Comparison of ENCODE assay signal across 17 cellular contexts in the genomic region with DNA sequence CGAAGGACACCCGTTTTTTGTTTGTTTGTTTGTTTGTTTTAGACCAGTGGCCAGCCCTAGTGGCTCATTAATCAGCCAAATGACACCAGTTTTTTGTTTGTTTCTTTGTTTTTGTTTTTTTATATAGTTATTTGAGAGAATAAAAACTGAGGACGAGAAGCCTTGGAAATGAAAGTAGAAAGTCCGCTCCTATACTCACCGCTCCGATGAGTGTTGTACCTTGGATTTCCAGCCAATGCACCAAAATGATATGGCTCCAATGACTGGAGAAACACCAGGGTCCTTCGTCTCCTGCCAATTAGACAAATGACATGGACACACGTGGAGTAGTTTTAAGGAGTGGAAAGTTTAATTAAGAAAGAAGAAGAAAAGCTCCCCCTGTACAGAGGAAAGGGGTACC.
DNase-seq lines count a peak whose midpoint lies in the region; ATAC-seq and TF ChIP-seq lines count a peak whose summit lies in the region.
"Had no signal": no experiment of that assay in that cellular context is flagged by ENCODE, and none has a peak within 500 bp of the region (broad histone marks: within the 10 kb centered on the region; RNA-seq: fewer than 3 reads in every experiment).

No MANE protein-coding gene starts in this region.

- no peak overlapping the region for H3K9ac ChIP-seq in mucosa of rectum (ENCODE audit: low read depth in 1 of 2, low read length in 2 of 2)

- 66% methylated on average over 8 of the region's 8 CpGs for WGBS in right cardiac atrium

- intact Hi-C loops in right cardiac atrium (cut with DNase I) (loop anchor here (5.0 to 10.0 kb wide), 3 partner anchors 95 to 202 kb away; no protein-coding TSS in a partner anchor), left ventricle myocardium superior (cut with micrococcal nuclease) (loop anchor here (5.0 kb wide), 1 partner anchor 95 kb away; no protein-coding TSS in a partner anchor), upper lobe of right lung (cut with DNase I) (no loop called here)

- no peaks in the 10 kb centered on the region for H3K4me1 ChIP-seq in right cardiac atrium (ENCODE audit: control insufficient read depth, insufficient read depth, low read length)
- no peaks in the 10 kb centered on the region for H3K4me1 ChIP-seq in mucosa of rectum (ENCODE audit: control insufficient read depth in 2 of 2, insufficient read depth in 2 of 2, low read length in 2 of 2)
- no peaks in the 10 kb centered on the region for H3K4me1 ChIP-seq in upper lobe of right lung

- DNase-seq in right cardiac atrium, result no peak
- no peak for DNase-seq in left ventricle myocardium superior
- no peak for DNase-seq in T-helper 17 cell
- no peak for DNase-seq in upper lobe of right lung
- no peak for DNase-seq in stimulated activated CD4-positive, alpha-beta T cell treated with anti-CD3 and anti-CD28 coated beads, Interleukin-2, amount 100 ng/mL, for 24 hours
- no peak for DNase-seq in retina
- no peak for DNase-seq in RPMI8226
- DNase-seq: activated CD8-positive, alpha-beta memory T cell treated with anti-CD3 and anti-CD28 coated beads for 24 hours; aorta; effector CD8-positive, alpha-beta T cell; glutamatergic neuron; T1000 had no signal

- H3K36me3 Mint-ChIP-seq in T-helper 17 cell (ENCODE audit: low read depth), result no peaks in the 10 kb centered on the region
- H3K36me3 Mint-ChIP-seq: activated naive CD4-positive, alpha-beta T cell treated with anti-CD3 and anti-CD28 coated beads, Interleukin-2, amount 10 ng/mL, durations not matched to agents 7 days and 5 days; naive thymus-derived CD4-positive, alpha-beta T cell had no signal

- H3K4me1 Mint-ChIP-seq in T-helper 17 cell, result peaks cover 3% of the 10 kb centered on the region
- H3K4me1 Mint-ChIP-seq: activated naive CD4-positive, alpha-beta T cell treated with anti-CD3 and anti-CD28 coated beads, Interleukin-2, amount 10 ng/mL, durations not matched to agents 7 days and 5 days had no signal

- H3K27ac ChIP-seq in right cardiac atrium (ENCODE audit: low read length) (no peak overlapping the region), mucosa of rectum (ENCODE audit: low read depth in 2 of 2, low read length in 2 of 2) (no peak overlapping the region), upper lobe of right lung (no peak overlapping the region)
- H3K27ac ChIP-seq: ovary, SK-N-MC had no signal

- no peaks in the 10 kb centered on the region for H3K27me3 Mint-ChIP-seq in T-helper 17 cell
- H3K27me3 Mint-ChIP-seq: activated naive CD4-positive, alpha-beta T cell treated with anti-CD3 and anti-CD28 coated beads, Interleukin-2, amount 10 ng/mL, durations not matched to agents 7 days and 5 days had no signal

- H3K4me3 Mint-ChIP-seq in T-helper 17 cell, result no peak overlapping the region
- H3K4me3 Mint-ChIP-seq: activated naive CD4-positive, alpha-beta T cell treated with anti-CD3 and anti-CD28 coated beads, Interleukin-2, amount 10 ng/mL, durations not matched to agents 7 days and 5 days had no signal

- peak overlapping the region; percentile 34 for H3K27ac Mint-ChIP-seq in T-helper 17 cell
- H3K27ac Mint-ChIP-seq: activated naive CD4-positive, alpha-beta T cell treated with anti-CD3 and anti-CD28 coated beads, Interleukin-2, amount 10 ng/mL, durations not matched to agents 7 days and 5 days; naive thymus-derived CD4-positive, alpha-beta T cell had no signal

- H3K4me3 ChIP-seq in right cardiac atrium (ENCODE audit: low read length) (peak overlapping the region; percentile 22), mucosa of rectum (ENCODE audit: low read length in 2 of 2) (peak overlapping the region; percentile 20 to 22), upper lobe of right lung (peak overlapping the region; percentile 28)
- H3K4me3 ChIP-seq: ovary, SK-N-MC had no signal

- no peak for ATAC-seq in right cardiac atrium
- ATAC-seq in left ventricle myocardium superior, result no peak
- no peak for ATAC-seq in T-helper 17 cell
- no peak for ATAC-seq in upper lobe of right lung

- no peaks in the 10 kb centered on the region for H3K27me3 ChIP-seq in right cardiac atrium (ENCODE audit: control insufficient read depth, insufficient read depth)
- peaks cover 0 to 3% of the 10 kb centered on the region in 2 donors for H3K27me3 ChIP-seq in mucosa of rectum (ENCODE audit: control insufficient read depth in 2 of 2, insufficient read depth in 2 of 2, low read length in 2 of 2)
- no peaks in the 10 kb centered on the region for H3K27me3 ChIP-seq in upper lobe of right lung
- H3K27me3 ChIP-seq: ovary had no signal

- no peak for TF ChIP-seq CTCF in upper lobe of right lung (IDR thresholded peaks at IDR 0.05)

- H3K36me3 ChIP-seq in mucosa of rectum (ENCODE audit: control insufficient read depth in 2 of 2, insufficient read depth in 2 of 2, low read length in 2 of 2) (no peaks in the 10 kb centered on the region), upper lobe of right lung (no peaks in the 10 kb centered on the region)
- H3K36me3 ChIP-seq: ovary had no signal

- no peaks in the 10 kb centered on the region for H3K9me3 ChIP-seq in right cardiac atrium (ENCODE audit: control insufficient read depth, low read length)
- H3K9me3 ChIP-seq in T-helper 17 cell (ENCODE audit: control insufficient read depth, low read length, poor library complexity, severe bottlenecking), result no peaks in the 10 kb centered on the region
- no peaks in the 10 kb centered on the region for H3K9me3 ChIP-seq in mucosa of rectum (ENCODE audit: control insufficient read depth in 2 of 2, low read length in 2 of 2)
- no peaks in the 10 kb centered on the region for H3K9me3 ChIP-seq in upper lobe of right lung
- H3K9me3 ChIP-seq: ovary had no signal
